Comparison of ENCODE assay signal across 1 cellular context in the genomic region with DNA sequence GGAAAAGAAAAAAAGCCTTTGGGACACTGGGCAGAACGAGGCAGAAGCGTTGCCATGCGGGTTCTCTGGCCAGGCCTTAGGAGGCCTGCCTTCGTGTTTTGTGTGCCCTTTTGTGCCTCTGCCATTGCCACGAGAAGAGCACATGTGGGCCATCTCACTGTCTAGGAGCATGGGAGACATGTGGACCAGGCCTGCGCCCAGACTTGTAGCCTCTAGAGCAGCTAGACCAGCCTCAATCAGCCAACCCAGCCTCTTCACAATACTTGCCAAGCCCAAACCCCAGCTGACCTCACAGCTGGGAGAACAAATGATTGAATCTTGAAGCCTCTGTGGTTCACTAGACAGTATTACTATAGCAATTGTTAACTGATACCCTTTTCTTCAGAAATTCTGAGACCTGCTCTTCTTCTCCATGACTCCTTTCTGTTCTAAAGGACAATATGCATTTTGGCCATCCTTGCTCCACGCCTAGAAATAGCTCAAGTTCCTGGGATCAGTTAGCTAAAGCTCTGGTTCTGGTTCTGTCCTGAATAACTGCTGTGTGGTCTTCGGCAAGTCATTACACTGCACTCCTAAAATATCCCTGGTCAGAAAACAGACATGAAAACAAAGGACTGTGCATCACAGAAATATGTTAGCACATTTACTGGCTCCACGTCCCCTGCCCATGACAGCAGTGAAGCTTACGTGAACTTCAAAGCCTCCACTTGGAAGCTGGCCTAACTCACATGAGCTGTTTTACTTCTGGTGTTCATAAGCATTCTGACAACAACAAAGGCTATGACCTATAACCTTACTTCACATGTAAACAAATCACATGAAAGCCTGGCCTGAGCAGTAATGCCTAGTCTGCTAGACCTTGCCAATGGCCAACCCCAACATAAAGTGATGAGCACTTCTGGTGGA.
TF ChIP-seq lines count a peak whose summit lies in the region.

No MANE protein-coding gene starts in this region.

TF ChIP-seq in H1, 55 proteins besides CTCF, POLR2A, EP300 and RAD21:
- TF ChIP-seq, protein P1, sequence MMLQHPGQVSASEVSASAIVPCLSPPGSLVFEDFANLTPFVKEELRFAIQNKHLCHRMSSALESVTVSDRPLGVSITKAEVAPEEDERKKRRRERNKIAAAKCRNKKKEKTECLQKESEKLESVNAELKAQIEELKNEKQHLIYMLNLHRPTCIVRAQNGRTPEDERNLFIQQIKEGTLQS (IDR thresholded peaks at IDR 0.05; ENCODE audit: insufficient read depth, low read depth, low read length) = no peak
- TF ChIP-seq ASH2L (IDR thresholded peaks at IDR 0.05; ENCODE audit: low read length) (no peak), BACH1 (IDR thresholded peaks at IDR 0.05; ENCODE audit: low read length) (no peak), CEBPB (IDR thresholded peaks at IDR 0.05; ENCODE audit: low read depth, low read length) (no peak), JUN (IDR thresholded peaks at IDR 0.05; ENCODE audit: low read depth, low read length) (no peak), SIRT6 (IDR thresholded peaks at IDR 0.05; ENCODE audit: low read length) (no peak), HDAC6 (IDR thresholded peaks at IDR 0.05; ENCODE audit: low read depth, low read length) (no peak), POLR2AphosphoS5 (IDR thresholded peaks at IDR 0.05; ENCODE audit: low read depth, low read length) (no peak), NRF1 (IDR thresholded peaks at IDR 0.05; ENCODE audit: low read depth, low read length) (no peak), GTF2F1 (IDR thresholded peaks at IDR 0.05; ENCODE audit: borderline replicate concordance, low read depth, low read length) (no peak), ZNF274 (IDR thresholded peaks at IDR 0.05; ENCODE audit: borderline replicate concordance, extremely low read depth, low read length) (no peak), SAP30 (IDR thresholded peaks at IDR 0.05; ENCODE audit: insufficient read depth, insufficient replicate concordance, low read length) (no peak), KDM5A (IDR thresholded peaks at IDR 0.05; ENCODE audit: low read length) (no peak)
- TF ChIP-seq, protein P2, sequence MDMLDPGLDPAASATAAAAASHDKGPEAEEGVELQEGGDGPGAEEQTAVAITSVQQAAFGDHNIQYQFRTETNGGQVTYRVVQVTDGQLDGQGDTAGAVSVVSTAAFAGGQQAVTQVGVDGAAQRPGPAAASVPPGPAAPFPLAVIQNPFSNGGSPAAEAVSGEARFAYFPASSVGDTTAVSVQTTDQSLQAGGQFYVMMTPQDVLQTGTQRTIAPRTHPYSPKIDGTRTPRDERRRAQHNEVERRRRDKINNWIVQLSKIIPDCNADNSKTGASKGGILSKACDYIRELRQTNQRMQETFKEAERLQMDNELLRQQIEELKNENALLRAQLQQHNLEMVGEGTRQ (IDR thresholded peaks at IDR 0.05; ENCODE audit: low read length) = no peak
